ENCODE assay signal across 18 cellular contexts in genomic region chr1:167659876-167660275, GRCh38. TPM values are rescaled to one million over a fixed set of nuclear protein-coding genes. Genes with fewer than 3 reads are reported as not detected.
A peak's percentile ranks its signal among the peaks of the same experiment; 100 is the strongest.
DNase-seq lines count a peak whose midpoint lies in the region; ATAC-seq, FAIRE-seq and TF ChIP-seq lines count a peak whose summit lies in the region.
"Had no signal": no experiment of that assay in that cellular context is flagged by ENCODE, and none has a peak within 500 bp of the region (broad histone marks: within the 10 kb centered on the region; RNA-seq: fewer than 3 reads in every experiment).

No MANE protein-coding gene starts in this region.

- no peak overlapping the region for H2AFZ ChIP-seq in hepatocyte
- H2AFZ ChIP-seq: PC-9 had no signal

- H3K4me1 Mint-ChIP-seq in CD14-positive monocyte (peaks cover 79% of the 10 kb centered on the region), naive B cell (peaks cover 76 to 95% (median 93%) of the 10 kb centered on the region in 3 donors)
- H3K4me1 Mint-ChIP-seq in activated T-helper 2 cell treated with anti-CD3 and anti-CD28 coated beads, Interferon-gamma antibody, Interleukin-2, Interleukin-4, amounts not matched to agents 10 μg/mL and 5 μg/mL and 100 μg/mL, durations not matched to agents 14 hours and 24 hours and 36 hours (ENCODE audit: low read depth) = peaks cover 28% of the 10 kb centered on the region

- no peaks in the 10 kb centered on the region for H3K36me3 ChIP-seq in kidney (ENCODE audit: control insufficient read depth in 1 of 2, insufficient read depth in 2 of 2, low read length in 2 of 2)
- H3K36me3 ChIP-seq in hepatocyte (replicated peaks; ENCODE audit: insufficient read depth, low read depth) = no peaks in the 10 kb centered on the region

- no peak for ATAC-seq in naive B cell (ENCODE audit: low read depth in 2 of 2)
- ATAC-seq: GM12878; stimulated activated naive CD8-positive, alpha-beta T cell treated with anti-CD3 and anti-CD28 coated beads, Interleukin-15, Interleukin-2, amounts not matched to agents 100 U/mL and 50 U/mL, for 24 hours had no signal

- no peak overlapping the region for H3K4me2 ChIP-seq in hepatocyte
- H3K4me2 ChIP-seq: PC-9 had no signal

- H3K9me3 Mint-ChIP-seq in CD14-positive monocyte = peaks cover 0 to 1% (median 0%) of the 10 kb centered on the region in 7 donors
- H3K9me3 Mint-ChIP-seq in activated T-helper 2 cell treated with anti-CD3 and anti-CD28 coated beads, Interferon-gamma antibody, Interleukin-2, Interleukin-4, amounts not matched to agents 10 μg/mL and 5 μg/mL and 100 μg/mL, durations not matched to agents 14 hours and 24 hours and 36 hours = no peaks in the 10 kb centered on the region
- no peaks in the 10 kb centered on the region for H3K9me3 Mint-ChIP-seq in naive B cell

- H3K4me3 ChIP-seq in AG10803 (ENCODE audit: low read length) (no peak overlapping the region), kidney (ENCODE audit: low read length in 2 of 2) (no peak overlapping the region), hepatocyte (no peak overlapping the region)
- H3K4me3 ChIP-seq: GM12878, PC-9 had no signal

- FAIRE-seq in kidney (lab: Jason Lieb, UNC) = no peak
- FAIRE-seq: GM12878 had no signal

- H3K27me3 Mint-ChIP-seq in CD14-positive monocyte (ENCODE audit: low read depth in 3 of 3) (no peaks in the 10 kb centered on the region), naive B cell (no peaks in the 10 kb centered on the region)
- H3K27me3 Mint-ChIP-seq in activated T-helper 2 cell treated with anti-CD3 and anti-CD28 coated beads, Interferon-gamma antibody, Interleukin-2, Interleukin-4, amounts not matched to agents 10 μg/mL and 5 μg/mL and 100 μg/mL, durations not matched to agents 14 hours and 24 hours and 36 hours (ENCODE audit: low read depth) = no peaks in the 10 kb centered on the region

- H3K27ac ChIP-seq in kidney (ENCODE audit: low read depth in 2 of 2, low read length in 2 of 2) = no peak overlapping the region
- no peak overlapping the region for H3K27ac ChIP-seq in hepatocyte
- H3K27ac ChIP-seq: PC-9, VCaP had no signal

- 81% methylated on average over 6 of the region's 6 CpGs for WGBS in hepatocyte (ENCODE audit: low lambda C conversion rate, missing lambda C conversion rate)

- peak overlapping the region in 6 of 7 donors; percentile 6 to 78 (median 54) for H3K27ac Mint-ChIP-seq in CD14-positive monocyte
- H3K27ac Mint-ChIP-seq in activated T-helper 2 cell treated with anti-CD3 and anti-CD28 coated beads, Interferon-gamma antibody, Interleukin-2, Interleukin-4, amounts not matched to agents 10 μg/mL and 5 μg/mL and 100 μg/mL, durations not matched to agents 14 hours and 24 hours and 36 hours = peak overlapping the region; percentile 51
- H3K27ac Mint-ChIP-seq in naive B cell = peak overlapping the region in 5 of 6 donors; percentile 61 to 87 (median 79)

- H3K4me3 Mint-ChIP-seq in CD14-positive monocyte = no peak overlapping the region
- no peak overlapping the region for H3K4me3 Mint-ChIP-seq in activated T-helper 2 cell treated with anti-CD3 and anti-CD28 coated beads, Interferon-gamma antibody, Interleukin-2, Interleukin-4, amounts not matched to agents 10 μg/mL and 5 μg/mL and 100 μg/mL, durations not matched to agents 14 hours and 24 hours and 36 hours (ENCODE audit: low read depth)
- H3K4me3 Mint-ChIP-seq in naive B cell = peak overlapping the region in 6 of 8 donors; percentile 24 to 64 (median 52)

- H3K36me3 Mint-ChIP-seq in CD14-positive monocyte (peaks cover 62 to 78% of the 10 kb centered on the region in 2 donors), naive B cell (peaks cover 32 to 34% of the 10 kb centered on the region in 2 donors)
- peaks cover 65% of the 10 kb centered on the region for H3K36me3 Mint-ChIP-seq in activated T-helper 2 cell treated with anti-CD3 and anti-CD28 coated beads, Interferon-gamma antibody, Interleukin-2, Interleukin-4, amounts not matched to agents 10 μg/mL and 5 μg/mL and 100 μg/mL, durations not matched to agents 14 hours and 24 hours and 36 hours (ENCODE audit: low read depth)

- no peaks in the 10 kb centered on the region for H4K20me1 ChIP-seq in hepatocyte (ENCODE audit: insufficient read depth, poor library complexity, severe bottlenecking)

- H3K27me3 ChIP-seq in hepatocyte = no peaks in the 10 kb centered on the region

- H3K9me2 ChIP-seq in hepatocyte (replicated peaks; ENCODE audit: insufficient read depth) = no peaks in the 10 kb centered on the region

- H3K4me1 ChIP-seq in kidney (ENCODE audit: control insufficient read depth in 1 of 2, insufficient read depth in 1 of 2, low read depth in 1 of 2, low read length in 2 of 2) (peaks cover 0 to 8% of the 10 kb centered on the region in 2 donors), hepatocyte (ENCODE audit: insufficient read depth) (peaks cover 10% of the 10 kb centered on the region)

- H3K9me3 ChIP-seq in kidney (ENCODE audit: control insufficient read depth in 1 of 2, low read length in 2 of 2) (no peaks in the 10 kb centered on the region), hepatocyte (ENCODE audit: low read depth) (no peaks in the 10 kb centered on the region)

- intact Hi-C loops in CD14-positive monocyte (cut with micrococcal nuclease) (no loop called here), kidney (cut with DNase I) (no loop called here), posterior vena cava (cut with DNase I) (no loop called here)
- intact Hi-C loops in activated T-helper 2 cell treated with anti-CD3 and anti-CD28 coated beads, Interferon-gamma antibody, Interleukin-2, Interleukin-4, amounts not matched to agents 10 μg/mL and 5 μg/mL and 100 μg/mL, durations not matched to agents 14 hours and 24 hours and 36 hours (cut with micrococcal nuclease) = no loop called here

- H3K79me2 ChIP-seq in hepatocyte = no peaks in the 10 kb centered on the region

- peak; percentile 57 for DNase-seq in AG10803 (ENCODE audit: low read depth)
- DNase-seq in CD14-positive monocyte (ENCODE audit: low spot score) = no peak
- no peak for DNase-seq in activated T-helper 2 cell treated with anti-CD3 and anti-CD28 coated beads, Interferon-gamma antibody, Interleukin-2, Interleukin-4, amounts not matched to agents 10 μg/mL and 5 μg/mL and 100 μg/mL, durations not matched to agents 14 hours and 24 hours and 36 hours (ENCODE audit: low spot score)
- no peak for DNase-seq in naive B cell
- DNase-seq in kidney = no peak
- DNase-seq in stimulated activated naive CD4-positive, alpha-beta T cell (lab: John Stamatoyannopoulos, UW) = no peak
- no peak for DNase-seq in hepatocyte (ENCODE audit: low spot score)
- DNase-seq in posterior vena cava (ENCODE audit: low spot score) = no peak
- DNase-seq: activated CD8-positive, alpha-beta memory T cell treated with anti-CD3 and anti-CD28 coated beads, Interleukin-2, amount 50 U/mL, for 48 hours; C1 segment of cervical spinal cord; HCEC 1CT; IMR-90; NCI-H2107; NCI-H69; PC-9; stimulated activated naive CD8-positive, alpha-beta T cell treated with anti-CD3 and anti-CD28 coated beads, Interleukin-15, Interleukin-2, amounts not matched to agents 100 U/mL and 50 U/mL, for 24 hours had no signal

- no peak for TF ChIP-seq CTCF in AG10803 (conservative IDR thresholded peaks at IDR 0.05; ENCODE audit: low read length)
- TF ChIP-seq CTCF in CD14-positive monocyte (IDR thresholded peaks at IDR 0.05) = no peak
- no peak for TF ChIP-seq CTCF in kidney (IDR thresholded peaks at IDR 0.05; ENCODE audit: borderline replicate concordance, extremely low read depth, insufficient read depth)
- TF ChIP-seq CTCF in hepatocyte (IDR thresholded peaks at IDR 0.05; ENCODE audit: poor library complexity) = no peak

- H3K9ac ChIP-seq in kidney (ENCODE audit: low read length in 2 of 2) = no peak overlapping the region

RNA-seq across cellular contexts. Expression of gene RCSD1, which starts 29.8 kb away (rescaled TPM):
- polyA plus RNA-seq in CD14-positive monocyte (100 to 1,000 TPM; 216 to 218 TPM), naive B cell (ENCODE audit: low read depth in 6 of 6) (100 to 1,000 TPM; 273 to 418 (median 333) TPM), kidney (ENCODE audit: insufficient read depth, low read depth, low replicate concordance) (3.9 TPM), hepatocyte (0.77 TPM in 1 of 2 replicates, not detected in the other)
- 84.9 and 91.9 TPM in 2 replicates for total RNA-seq in activated T-helper 2 cell treated with anti-CD3 and anti-CD28 coated beads, Interferon-gamma antibody, Interleukin-2, Interleukin-4, amounts not matched to agents 10 μg/mL and 5 μg/mL and 100 μg/mL, durations not matched to agents 14 hours and 24 hours and 36 hours
- total RNA-seq in kidney (18.3 TPM), hepatocyte (0.80 and 0.92 TPM in 2 replicates), posterior vena cava (10 to 100 TPM; 14.1 to 15.2 TPM)
- total RNA-seq: IMR-90, PC-9 had no signal

Comparison
In these comparisons a context has a peak if more than half of its experiments do, and no peak if none do; other contexts are left out.
1. H3K4me3 Mint-ChIP-seq: peak in naive B cell (6 of 8); none in CD14-positive monocyte (0 of 2) and activated T-helper 2 cell treated with anti-CD3 and anti-CD28 coated beads, Interferon-gamma antibody, Interleukin-2, Interleukin-4, amounts not matched to agents 10 μg/mL and 5 μg/mL and 100 μg/mL, durations not matched to agents 14 hours and 24 hours and 36 hours (single experiment).
2. Peak in every context shown above with its lines, with median percentiles within 50 percentile points of each other: H3K27ac Mint-ChIP-seq.